ENCODE assay signal across 9 cellular contexts in genomic region chr10:129332476-129332875, GRCh38.
A peak's percentile ranks its signal among the peaks of the same experiment; 100 is the strongest.
DNase-seq lines count a peak whose midpoint lies in the region; ATAC-seq and TF ChIP-seq lines count a peak whose summit lies in the region.
"Had no signal": no experiment of that assay in that cellular context is flagged by ENCODE, and none has a peak within 500 bp of the region (broad histone marks: within the 10 kb centered on the region; RNA-seq: fewer than 3 reads in every experiment).

No MANE protein-coding gene starts in this region.

- intact Hi-C loops in activated CD4-positive, alpha-beta T cell treated with anti-CD3 and anti-CD28 coated beads for 36 hours (cut with DNase I, micrococcal nuclease), result loop anchor here (1.0 kb wide), 1 partner anchor 301 kb away; no protein-coding TSS in a partner anchor

- POLR2A ChIA-PET in activated CD4-positive, alpha-beta T cell treated with anti-CD3 and anti-CD28 coated beads for 36 hours (lab: Charles Lee), result no interaction called here

- CTCF ChIA-PET in activated CD4-positive, alpha-beta T cell treated with anti-CD3 and anti-CD28 coated beads for 36 hours (lab: Charles Lee), result interaction anchor here (0.7 to 1.4 kb wide), 5 partner anchors 22 to 454 kb away, joined by 3 to 7 read pairs (median 3); no protein-coding TSS in a partner anchor

- 30 to 34% methylated on average over 2 to 6 of the region's 6 CpGs for WGBS in endodermal cell (ENCODE audit: insufficient coverage in 1 of 2, insufficient read length in 1 of 2), 2 experiments

- no peak overlapping the region for H3K27ac ChIP-seq in endodermal cell (ENCODE audit: low read depth, low read length)

- H3K36me3 Mint-ChIP-seq in activated CD4-positive, alpha-beta T cell treated with anti-CD3 and anti-CD28 coated beads for 36 hours (ENCODE audit: low read depth), result no peaks in the 10 kb centered on the region
- no peaks in the 10 kb centered on the region for H3K36me3 Mint-ChIP-seq in endodermal cell (ENCODE audit: low read depth)

- H3K9me3 ChIP-seq in MG63 (no peaks in the 10 kb centered on the region), endodermal cell (ENCODE audit: control insufficient read depth, low read length) (no peaks in the 10 kb centered on the region)

- H3K9me3 Mint-ChIP-seq in activated CD4-positive, alpha-beta T cell treated with anti-CD3 and anti-CD28 coated beads for 36 hours (ENCODE audit: low read depth), result no peaks in the 10 kb centered on the region
- no peaks in the 10 kb centered on the region for H3K9me3 Mint-ChIP-seq in endodermal cell

- no peak overlapping the region for H3K27ac Mint-ChIP-seq in activated CD4-positive, alpha-beta T cell treated with anti-CD3 and anti-CD28 coated beads for 36 hours
- no peak overlapping the region for H3K27ac Mint-ChIP-seq in endodermal cell

- no peak for ATAC-seq in activated CD4-positive, alpha-beta T cell treated with anti-CD3 and anti-CD28 coated beads for 36 hours
- no peak for ATAC-seq in HG03457 (IDR thresholded peaks at IDR 0.05; ENCODE audit: unreplicated experiment)

- H3K4me3 Mint-ChIP-seq in activated CD4-positive, alpha-beta T cell treated with anti-CD3 and anti-CD28 coated beads for 36 hours, result no peak overlapping the region
- H3K4me3 Mint-ChIP-seq in endodermal cell, result no peak overlapping the region

- H3K36me3 ChIP-seq in MG63 (no peaks in the 10 kb centered on the region), endodermal cell (ENCODE audit: control insufficient read depth, insufficient read depth, low read length) (no peaks in the 10 kb centered on the region)

- no peak overlapping the region for H3K9ac ChIP-seq in endodermal cell (ENCODE audit: extremely low read depth, low read length, poor library complexity, severe bottlenecking)

- TF ChIP-seq CTCF in endodermal cell (conservative IDR thresholded peaks at IDR 0.05), result peak; percentile 85

- H3K27me3 ChIP-seq in MG63 (no peaks in the 10 kb centered on the region), endodermal cell (ENCODE audit: control insufficient read depth, insufficient read depth, low read length, poor library complexity, severe bottlenecking) (no peaks in the 10 kb centered on the region)

- no peaks in the 10 kb centered on the region for H3K4me1 Mint-ChIP-seq in activated CD4-positive, alpha-beta T cell treated with anti-CD3 and anti-CD28 coated beads for 36 hours
- H3K4me1 Mint-ChIP-seq in endodermal cell, result no peaks in the 10 kb centered on the region

- DNase-seq in activated CD4-positive, alpha-beta T cell treated with anti-CD3 and anti-CD28 coated beads for 36 hours, result peak; percentile 48
- DNase-seq in activated CD4-positive, alpha-beta T cell treated with anti-CD3 and anti-CD28 coated beads, Interleukin-2, amount 50 U/mL, for 4 hours, result no peak
- DNase-seq in MG63 (peak; percentile 7), endodermal cell (peak; percentile 89), retina (peak; percentile 55), ecto neural progenitor cell (ENCODE audit: low spot score) (no peak)
- no peak for DNase-seq in stimulated activated CD4-positive, alpha-beta T cell treated with anti-CD3 and anti-CD28 coated beads, Interleukin-12 subunit alpha, Interleukin-12 subunit beta, amount 100 ng/mL, for 4 hours
- DNase-seq: effector memory CD4-positive, alpha-beta T cell had no signal

- peaks cover 22% of the 10 kb centered on the region for H3K27me3 Mint-ChIP-seq in activated CD4-positive, alpha-beta T cell treated with anti-CD3 and anti-CD28 coated beads for 36 hours
- H3K27me3 Mint-ChIP-seq in endodermal cell (ENCODE audit: insufficient read depth), result no peaks in the 10 kb centered on the region

- H3K4me1 ChIP-seq in endodermal cell (ENCODE audit: control insufficient read depth, insufficient read depth, low read length), result no peaks in the 10 kb centered on the region

- H3K4me3 ChIP-seq in MG63 (no peak overlapping the region), endodermal cell (ENCODE audit: low read length) (no peak overlapping the region)

Comparison
In these comparisons a context has a peak if more than half of its experiments do, and no peak if none do; other contexts are left out.
1. DNase-seq: peak in activated CD4-positive, alpha-beta T cell treated with anti-CD3 and anti-CD28 coated beads for 36 hours (single experiment), MG63 (single experiment), endodermal cell (single experiment) and retina (single experiment); none in activated CD4-positive, alpha-beta T cell treated with anti-CD3 and anti-CD28 coated beads, Interleukin-2, amount 50 U/mL, for 4 hours (0 of 2), ecto neural progenitor cell (single experiment) and stimulated activated CD4-positive, alpha-beta T cell treated with anti-CD3 and anti-CD28 coated beads, Interleukin-12 subunit alpha, Interleukin-12 subunit beta, amount 100 ng/mL, for 4 hours (single experiment).